ENCODE assay signal across 8 cellular contexts in genomic region chrX:41449615-41450014, GRCh38. TPM values are rescaled to one million over a fixed set of nuclear protein-coding genes. Genes with fewer than 3 reads are reported as not detected.
DNase-seq lines count a peak whose midpoint lies in the region; ATAC-seq and TF ChIP-seq lines count a peak whose summit lies in the region.

No MANE protein-coding gene starts in this region.

- H3K4me3 ChIP-seq in esophagus muscularis mucosa = peak overlapping the region in 3 of 4 donors; percentile 15 to 36 (median 24)
- H3K4me3 ChIP-seq in skeletal muscle tissue (ENCODE audit: low read length in 3 of 3) = peak overlapping the region; percentile 22 to 43 (median 35)

- intact Hi-C loops in esophagus muscularis mucosa (cut with DNase I) = loop anchor here (10.0 kb wide), 1 partner anchor 115 kb away; the partner anchor contains the start of gene DDX3X

- TF ChIP-seq POLR2A in esophagus muscularis mucosa (IDR thresholded peaks at IDR 0.05; ENCODE audit: low read depth) = no peak

- DNase-seq in activated T-cell treated with anti-CD3 and anti-CD28 coated beads, Interleukin-2, amount 50 U/mL, for 4 hours = no peak
- DNase-seq in activated T-cell treated with anti-CD3 and anti-CD28 coated beads, Interleukin-2, amount 50 U/mL, for 48 hours = no peak
- DNase-seq in NOMO-1 treated with DMSO at 0.1 percent for 48 hours (lab: John Stamatoyannopoulos, UW; ENCODE audit: unreplicated experiment) (peak; percentile 86), esophagus muscularis mucosa (ENCODE audit: extremely low spot score) (no peak), KG1 (lab: John Stamatoyannopoulos, UW) (no peak)

- H3K4me1 ChIP-seq in esophagus muscularis mucosa (peaks cover 6 to 18% (median 13%) of the 10 kb centered on the region in 4 donors), skeletal muscle tissue (ENCODE audit: control insufficient read depth in 3 of 3, insufficient read depth in 3 of 3, low read length in 3 of 3) (peaks cover 6 to 14% (median 9%) of the 10 kb centered on the region in 3 donors)

- peaks cover 5% of the 10 kb centered on the region for H3K4me1 Mint-ChIP-seq in activated T-cell treated with anti-CD3 and anti-CD28 coated beads, Interleukin-2, amount 50 U/mL, for 4 hours (ENCODE audit: low read depth)

- H3K27me3 ChIP-seq in esophagus muscularis mucosa (no peaks in the 10 kb centered on the region), skeletal muscle tissue (ENCODE audit: control insufficient read depth in 3 of 3, insufficient read depth in 3 of 3, low read length in 3 of 3) (no peaks in the 10 kb centered on the region)

- H3K36me3 ChIP-seq in esophagus muscularis mucosa (no peaks in the 10 kb centered on the region), skeletal muscle tissue (ENCODE audit: control insufficient read depth in 3 of 3, insufficient read depth in 3 of 3, low read length in 3 of 3) (no peaks in the 10 kb centered on the region)

- no peaks in the 10 kb centered on the region for H3K27me3 Mint-ChIP-seq in activated T-cell treated with anti-CD3 and anti-CD28 coated beads, Interleukin-2, amount 50 U/mL, for 4 hours (ENCODE audit: low read depth)

- H3K36me3 Mint-ChIP-seq in activated T-cell treated with anti-CD3 and anti-CD28 coated beads, Interleukin-2, amount 50 U/mL, for 4 hours (ENCODE audit: insufficient read depth) = no peaks in the 10 kb centered on the region

- TF ChIP-seq EP300 in esophagus muscularis mucosa (IDR thresholded peaks at IDR 0.05) = no peak

- ATAC-seq in activated T-cell treated with anti-CD3 and anti-CD28 coated beads, Interleukin-2, amount 50 U/mL, for 4 hours = peak; percentile 28 to 30
- ATAC-seq in HG02970 (IDR thresholded peaks at IDR 0.05; ENCODE audit: low FRiP score, unreplicated experiment) (no peak), GM21529 (IDR thresholded peaks at IDR 0.05; ENCODE audit: unreplicated experiment) (no peak)

- 36% methylated on average over 8 of the region's 8 CpGs for WGBS in esophagus muscularis mucosa

- peak overlapping the region; percentile 55 to 69 (median 61) for H3K9ac ChIP-seq in skeletal muscle tissue (ENCODE audit: low read depth in 1 of 3, low read length in 3 of 3)

- H3K27ac ChIP-seq in esophagus muscularis mucosa (replicated peaks in 1 of 4) (peak overlapping the region; percentile 72 to 78 (median 78)), skeletal muscle tissue (ENCODE audit: low read depth, low read length) (peak overlapping the region; percentile 57)

- H3K4me3 Mint-ChIP-seq in activated T-cell treated with anti-CD3 and anti-CD28 coated beads, Interleukin-2, amount 50 U/mL, for 4 hours = no peak overlapping the region

- H3K9me3 ChIP-seq in esophagus muscularis mucosa (no peaks in the 10 kb centered on the region), skeletal muscle tissue (ENCODE audit: control insufficient read depth in 3 of 3, low read length in 3 of 3) (no peaks in the 10 kb centered on the region)

- no peaks in the 10 kb centered on the region for H3K9me3 Mint-ChIP-seq in activated T-cell treated with anti-CD3 and anti-CD28 coated beads, Interleukin-2, amount 50 U/mL, for 4 hours

- no peak for TF ChIP-seq CTCF in esophagus muscularis mucosa (IDR thresholded peaks at IDR 0.05)

RNA-seq across cellular contexts. Expression of gene NYX, which starts 2.5 kb away (rescaled TPM):
- total RNA-seq in activated T-cell treated with anti-CD3 and anti-CD28 coated beads, Interleukin-2, amount 50 U/mL, for 4 hours = not detected
- total RNA-seq in esophagus muscularis mucosa (not detected), skeletal muscle tissue (not detected)

Comparison
In these comparisons a context has a peak if more than half of its experiments do, and no peak if none do; other contexts are left out.
1. ATAC-seq: peak in activated T-cell treated with anti-CD3 and anti-CD28 coated beads, Interleukin-2, amount 50 U/mL, for 4 hours (2 of 2); none in HG02970 (single experiment) and GM21529 (single experiment).